ENCODE assay signal across 8 cellular contexts in the genomic region with DNA sequence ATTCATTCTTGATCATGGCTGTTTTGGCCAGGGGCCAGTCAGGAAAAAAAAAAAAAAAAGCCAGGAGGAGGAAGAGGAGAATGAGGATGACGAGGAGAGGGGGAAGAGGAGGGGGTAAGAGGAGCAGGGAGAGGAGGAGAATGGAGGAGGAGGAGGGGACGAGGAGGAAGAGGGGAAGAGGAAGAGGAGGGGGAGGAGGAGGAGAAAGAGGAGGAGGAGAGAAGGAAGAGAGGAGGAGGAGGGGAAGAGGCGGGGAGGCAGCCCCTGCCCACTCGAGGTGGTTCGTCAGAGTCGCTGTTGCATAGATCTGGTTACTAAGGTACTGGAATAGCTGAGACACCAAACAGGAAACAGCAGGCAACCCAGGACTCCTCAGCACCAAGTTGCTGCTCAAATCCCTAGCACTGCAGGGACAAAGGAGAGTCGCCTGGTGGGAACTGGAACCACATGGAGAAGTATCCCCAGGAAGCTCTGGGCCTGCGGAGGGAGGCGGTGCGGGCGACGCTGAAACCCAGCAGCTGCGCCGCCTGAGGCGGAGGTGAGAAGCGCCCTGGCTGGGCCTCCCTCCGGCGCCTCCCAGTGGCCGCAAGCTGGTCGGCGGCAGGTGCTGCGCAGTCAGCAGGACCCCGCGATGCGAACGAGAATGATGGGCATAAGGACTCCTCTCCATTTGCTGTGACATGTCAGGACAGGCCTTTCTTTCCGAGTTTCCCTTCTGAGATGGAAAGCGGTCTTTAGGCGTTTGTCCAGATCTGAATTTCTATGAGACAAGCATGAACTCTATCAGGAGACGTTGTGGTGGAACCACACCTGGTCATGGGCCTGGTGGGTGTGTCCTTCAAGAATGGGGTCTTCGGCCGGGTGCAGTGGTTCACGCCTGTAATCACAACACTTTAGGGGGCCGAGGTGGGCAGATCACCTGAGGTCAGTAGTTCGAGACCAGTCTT. TPM values are rescaled to one million over a fixed set of nuclear protein-coding genes. Genes with fewer than 3 reads are reported as not detected.
DNase-seq lines count a peak whose midpoint lies in the region; ATAC-seq, FAIRE-seq and TF ChIP-seq lines count a peak whose summit lies in the region.

No MANE protein-coding gene starts in this region.

- ATAC-seq in central memory CD8-positive, alpha-beta T cell (replicated peaks; ENCODE audit: extremely low read depth, poor library complexity, severe bottlenecking) = peak; percentile 92

- H3K36me3 Mint-ChIP-seq in HFFc6 (ENCODE audit: low read depth) = no peaks in the 10 kb centered on the region
- H3K36me3 Mint-ChIP-seq in central memory CD8-positive, alpha-beta T cell (ENCODE audit: insufficient read depth) = no peaks in the 10 kb centered on the region

- no peaks in the 10 kb centered on the region for H3K9me3 Mint-ChIP-seq in HFFc6
- H3K9me3 Mint-ChIP-seq in central memory CD8-positive, alpha-beta T cell = no peaks in the 10 kb centered on the region

- H3K27ac ChIP-seq in kidney (ENCODE audit: low read depth in 2 of 2, low read length in 2 of 2) = peak overlapping the region; percentile 61 to 71

- peak overlapping the region; percentile 19 for H3K27ac Mint-ChIP-seq in HFFc6
- H3K27ac Mint-ChIP-seq in central memory CD8-positive, alpha-beta T cell (ENCODE audit: low read depth) = peak overlapping the region; percentile 86

- TF ChIP-seq CTCF in HFFc6 (IDR thresholded peaks at IDR 0.05) = peak; percentile 92
- peak; percentile 92 for TF ChIP-seq CTCF in kidney (IDR thresholded peaks at IDR 0.05; ENCODE audit: borderline replicate concordance, extremely low read depth, insufficient read depth)

- peak overlapping the region; percentile 64 for H3K4me3 Mint-ChIP-seq in HFFc6
- peak overlapping the region; percentile 58 for H3K4me3 Mint-ChIP-seq in central memory CD8-positive, alpha-beta T cell

- H3K4me3 ChIP-seq in kidney (ENCODE audit: low read length in 2 of 2) = peak overlapping the region; percentile 26 to 69

- H3K9me3 ChIP-seq in kidney (ENCODE audit: control insufficient read depth in 1 of 2, low read length in 2 of 2) = no peaks in the 10 kb centered on the region

- peaks cover 5 to 8% of the 10 kb centered on the region in 2 donors for H3K4me1 ChIP-seq in kidney (ENCODE audit: control insufficient read depth in 1 of 2, insufficient read depth in 1 of 2, low read depth in 1 of 2, low read length in 2 of 2)

- FAIRE-seq in kidney (lab: Jason Lieb, UNC) = no peak

- H3K9ac ChIP-seq in kidney (ENCODE audit: low read length in 2 of 2) = peak overlapping the region; percentile 49 to 50

- H3K36me3 ChIP-seq in kidney (ENCODE audit: control insufficient read depth in 1 of 2, insufficient read depth in 2 of 2, low read length in 2 of 2) = no peaks in the 10 kb centered on the region

- DNase-seq in EH (ENCODE audit: low read depth) (peak; percentile 78), HFFc6 (peak; percentile 71), NCI-H2107 (lab: John Stamatoyannopoulos, UW) (peak; percentile 41), kidney (peak; percentile 93), SKM-1 (lab: John Stamatoyannopoulos, UW; ENCODE audit: unreplicated experiment) (no peak)
- DNase-seq in activated CD4-positive, CD25-positive, alpha-beta regulatory T cell treated with anti-CD3 and anti-CD28 coated beads, Interleukin-2, amount 50 U/mL, for 72 hours = peak; percentile 78
- peak; percentile 60 to 64 for DNase-seq in central memory CD8-positive, alpha-beta T cell (ENCODE audit: low spot score in 2 of 2)
- DNase-seq in stimulated activated CD4-positive, alpha-beta T cell treated with anti-CD3 and anti-CD28 coated beads, Interleukin-12 subunit alpha, Interleukin-12 subunit beta, amount 100 ng/mL, for 48 hours (ENCODE audit: low read depth in 2 of 3, low spot score in 1 of 3) = peak; percentile 54 to 74 (median 73)

- intact Hi-C loops in kidney (cut with DNase I) = loop anchor here (10.0 kb wide), 1 partner anchor 135 kb away; a partner anchor contains a TSS

- peaks cover 19% of the 10 kb centered on the region for H3K27me3 Mint-ChIP-seq in HFFc6 (ENCODE audit: insufficient read depth)
- peaks cover 7% of the 10 kb centered on the region for H3K27me3 Mint-ChIP-seq in central memory CD8-positive, alpha-beta T cell

- peaks cover 28% of the 10 kb centered on the region for H3K4me1 Mint-ChIP-seq in HFFc6 (ENCODE audit: low read depth)
- H3K4me1 Mint-ChIP-seq in central memory CD8-positive, alpha-beta T cell = peaks cover 7% of the 10 kb centered on the region

RNA-seq across cellular contexts. Expression of a gene that starts 17.5 kb away (rescaled TPM):
- not detected for total RNA-seq in HFFc6 (2021; fragmentation: NEBNext Ultra II Directional; extraction: Animal tissue kit (Norgen Biotek cat#: 25700))
- total RNA-seq in kidney = 0.44 TPM
- polyA plus RNA-seq in kidney (ENCODE audit: insufficient read depth, low read depth, low replicate concordance) = not detected
